ENCODE assay signal across 17 cellular contexts in the genomic region with DNA sequence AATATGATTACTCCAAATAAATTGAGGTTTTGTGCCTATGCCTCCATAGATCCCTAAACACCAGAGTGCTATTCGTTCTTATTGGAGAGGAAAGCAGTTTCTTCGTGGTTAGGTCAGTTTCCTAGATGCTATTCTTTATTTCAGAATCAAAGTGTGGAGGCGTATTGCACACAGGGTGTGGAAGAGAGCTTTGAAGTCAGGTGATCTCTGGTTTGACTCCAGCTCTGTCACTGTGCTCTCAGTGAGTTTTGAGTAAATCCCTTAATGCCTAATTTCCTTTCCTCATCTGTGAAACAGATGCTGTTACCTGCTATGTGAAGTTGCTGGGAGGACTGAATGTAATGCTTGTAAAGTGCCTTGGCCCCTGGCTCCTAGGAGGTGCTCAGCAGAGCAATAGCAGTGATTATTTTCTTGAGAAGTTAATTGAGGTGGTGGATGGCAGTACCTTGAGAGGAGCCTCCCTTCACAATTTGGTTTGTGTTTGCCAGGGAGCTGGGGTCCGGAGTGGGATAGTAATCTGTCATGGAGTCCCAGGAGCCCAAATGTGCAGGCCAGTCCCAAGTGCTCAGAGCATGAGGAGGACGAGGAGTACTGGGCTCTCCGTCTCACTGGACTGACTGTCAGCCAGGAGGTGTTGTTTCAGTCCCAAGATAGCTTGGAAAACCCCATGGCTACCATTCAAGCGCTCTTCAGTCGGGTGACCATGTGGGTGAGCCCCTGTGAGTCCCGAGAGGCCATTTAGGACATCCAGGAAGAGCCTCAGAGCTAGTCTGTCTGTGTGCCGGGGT. TPM values are rescaled to one million over a fixed set of nuclear protein-coding genes. Genes with fewer than 3 reads are reported as not detected.
DNase-seq lines count a peak whose midpoint lies in the region; ATAC-seq, FAIRE-seq and TF ChIP-seq lines count a peak whose summit lies in the region.
"Had no signal": no experiment of that assay in that cellular context is flagged by ENCODE, and none has a peak within 500 bp of the region (broad histone marks: within the 10 kb centered on the region; RNA-seq: fewer than 3 reads in every experiment).

No MANE protein-coding gene starts in this region.

- H3K27ac Mint-ChIP-seq in activated CD4-positive, alpha-beta memory T cell treated with anti-CD3 and anti-CD28 coated beads, Interleukin-2, amount 10 ng/mL, durations not matched to agents 7 days and 5 days, result no peak overlapping the region
- H3K27ac Mint-ChIP-seq: effector memory CD8-positive, alpha-beta T cell; naive B cell; stimulated activated memory B cell treated with anti-CD40 and anti-IgM and Interleukin-4, amounts not matched to agents 10 μg/mL and 1 μg/mL and 100 μg/mL, for 72 hours had no signal

- no peak for TF ChIP-seq CTCF in tibial artery (IDR thresholded peaks at IDR 0.05)

- H3K27me3 Mint-ChIP-seq in activated CD4-positive, alpha-beta memory T cell treated with anti-CD3 and anti-CD28 coated beads, Interleukin-2, amount 10 ng/mL, durations not matched to agents 7 days and 5 days, result no peaks in the 10 kb centered on the region
- H3K27me3 Mint-ChIP-seq: effector memory CD8-positive, alpha-beta T cell; naive B cell; stimulated activated memory B cell treated with anti-CD40 and anti-IgM and Interleukin-4, amounts not matched to agents 10 μg/mL and 1 μg/mL and 100 μg/mL, for 72 hours had no signal

- H3K4me1 Mint-ChIP-seq in activated CD4-positive, alpha-beta memory T cell treated with anti-CD3 and anti-CD28 coated beads, Interleukin-2, amount 10 ng/mL, durations not matched to agents 7 days and 5 days, result peaks cover 11% of the 10 kb centered on the region

- FAIRE-seq in GM19239 (lab: Jason Lieb, UNC), result peak; percentile 18

- no peaks in the 10 kb centered on the region for H3K9me3 Mint-ChIP-seq in activated CD4-positive, alpha-beta memory T cell treated with anti-CD3 and anti-CD28 coated beads, Interleukin-2, amount 10 ng/mL, durations not matched to agents 7 days and 5 days
- H3K9me3 Mint-ChIP-seq: effector memory CD8-positive, alpha-beta T cell; naive B cell; stimulated activated memory B cell treated with anti-CD40 and anti-IgM and Interleukin-4, amounts not matched to agents 10 μg/mL and 1 μg/mL and 100 μg/mL, for 72 hours had no signal

- no peaks in the 10 kb centered on the region for H3K9me3 ChIP-seq in KOPT-K1 (ENCODE audit: insufficient read depth, low read length, poor library complexity, severe bottlenecking)
- no peaks in the 10 kb centered on the region for H3K9me3 ChIP-seq in tibial artery

- H3K27me3 ChIP-seq in tibial artery, result no peaks in the 10 kb centered on the region

- peak overlapping the region; percentile 3 for H3K27ac ChIP-seq in KOPT-K1 (ENCODE audit: low read depth, low read length, poor library complexity, severe bottlenecking)
- no peak overlapping the region for H3K27ac ChIP-seq in tibial artery

- peaks cover 0 to 3% (median 0%) of the 10 kb centered on the region in 4 donors for H3K4me1 ChIP-seq in tibial artery

- POLR2A ChIA-PET in activated CD4-positive, alpha-beta memory T cell treated with anti-CD3 and anti-CD28 coated beads, Interleukin-2, amount 10 ng/mL, durations not matched to agents 7 days and 5 days (lab: Charles Lee), result no interaction called here

- no peak overlapping the region for H3K4me3 Mint-ChIP-seq in activated CD4-positive, alpha-beta memory T cell treated with anti-CD3 and anti-CD28 coated beads, Interleukin-2, amount 10 ng/mL, durations not matched to agents 7 days and 5 days
- H3K4me3 Mint-ChIP-seq: effector memory CD8-positive, alpha-beta T cell; naive B cell; stimulated activated memory B cell treated with anti-CD40 and anti-IgM and Interleukin-4, amounts not matched to agents 10 μg/mL and 1 μg/mL and 100 μg/mL, for 72 hours had no signal

- peaks cover 27% of the 10 kb centered on the region for H3K36me3 Mint-ChIP-seq in activated CD4-positive, alpha-beta memory T cell treated with anti-CD3 and anti-CD28 coated beads, Interleukin-2, amount 10 ng/mL, durations not matched to agents 7 days and 5 days (ENCODE audit: low read depth)

- DNase-seq in DMS 273 (lab: John Stamatoyannopoulos, UW; ENCODE audit: unreplicated experiment) (peak; percentile 52), GM19239 (ENCODE audit: insufficient read length, low spot score) (no peak), islet precursor cell (peak; percentile 35), tibial artery (no peak), T-helper 9 cell (no peak)
- DNase-seq in activated CD4-positive, alpha-beta memory T cell treated with anti-CD3 and anti-CD28 coated beads, Interleukin-2, amount 10 ng/mL, durations not matched to agents 7 days and 5 days, result no peak
- DNase-seq: activated effector memory CD4-positive, alpha-beta T cell treated with Interleukin-2 at 50 U/mL for 16 hours; C1 segment of cervical spinal cord; effector memory CD8-positive, alpha-beta T cell; naive B cell; NCI-H1436 treated with DMSO at 0.1 percent for 48 hours; NCI-H446 treated with DMSO at 0.1 percent for 48 hours; stimulated activated CD4-positive, alpha-beta T cell treated with anti-CD3 and anti-CD28 coated beads, Interleukin-4, amount 100 ng/mL, for 4 hours had no signal

- no peak overlapping the region for H3K4me3 ChIP-seq in tibial artery

- intact Hi-C loops in tibial artery (cut with DNase I; ENCODE audit: low total_unique reads), result no loop called here

- CTCF ChIA-PET in activated CD4-positive, alpha-beta memory T cell treated with anti-CD3 and anti-CD28 coated beads, Interleukin-2, amount 10 ng/mL, durations not matched to agents 7 days and 5 days (lab: Charles Lee), result no interaction called here

- ATAC-seq in GM18909 (IDR thresholded peaks at IDR 0.05; ENCODE audit: poor library complexity, unreplicated experiment), result no peak
- ATAC-seq: effector memory CD8-positive, alpha-beta T cell; Panc1; stimulated activated memory B cell treated with anti-CD40 and anti-IgM and Interleukin-4, amounts not matched to agents 10 μg/mL and 1 μg/mL and 100 μg/mL, for 72 hours had no signal

- peaks cover 66% of the 10 kb centered on the region for H3K36me3 ChIP-seq in KOPT-K1 (ENCODE audit: insufficient read depth, low read length)
- H3K36me3 ChIP-seq in tibial artery, result peaks cover 11 to 37% (median 14%) of the 10 kb centered on the region in 3 donors

RNA-seq across cellular contexts. Expression of gene NTPCR, which starts 14.9 kb away (rescaled TPM):
- total RNA-seq in activated CD4-positive, alpha-beta memory T cell treated with anti-CD3 and anti-CD28 coated beads, Interleukin-2, amount 10 ng/mL, durations not matched to agents 7 days and 5 days, result 10 to 100 TPM; 27.2 to 31.1 TPM

Comparison
In these comparisons a context has a peak if more than half of its experiments do, and no peak if none do; other contexts are left out.
1. DNase-seq: peak in DMS 273 (single experiment) and islet precursor cell (single experiment); none in GM19239 (single experiment), activated CD4-positive, alpha-beta memory T cell treated with anti-CD3 and anti-CD28 coated beads, Interleukin-2, amount 10 ng/mL, durations not matched to agents 7 days and 5 days (single experiment), tibial artery (0 of 2) and T-helper 9 cell (single experiment).